In genomic region chr7:114663502-114663901, GRCh38 we compare ENCODE assay signal across 8 cellular contexts.
DNase-seq lines count a peak whose midpoint lies in the region; ATAC-seq, FAIRE-seq and TF ChIP-seq lines count a peak whose summit lies in the region.

No MANE protein-coding gene starts in this region.

- FAIRE-seq in H54 (lab: Jason Lieb, UNC) = no peak

- TF ChIP-seq CTCF in neural crest cell (conservative IDR thresholded peaks at IDR 0.05) = peak; percentile 65

- no peaks in the 10 kb centered on the region for H3K36me3 ChIP-seq in MG63

- peak; percentile 45 for ATAC-seq in GM18519 (IDR thresholded peaks at IDR 0.05; ENCODE audit: low FRiP score, unreplicated experiment)
- no peak for ATAC-seq in HG02852 (IDR thresholded peaks at IDR 0.05; ENCODE audit: unreplicated experiment)
- no peak for ATAC-seq in GM19452 (IDR thresholded peaks at IDR 0.05; ENCODE audit: unreplicated experiment)

- no peaks in the 10 kb centered on the region for H3K9me3 Mint-ChIP-seq in neural crest cell

- H3K9me3 ChIP-seq in MG63 = no peaks in the 10 kb centered on the region

- H3K4me3 Mint-ChIP-seq in neural crest cell = no peak overlapping the region

- DNase-seq in NCI-H146 (lab: John Stamatoyannopoulos, UW) (peak; percentile 57), astrocyte of the hippocampus (ENCODE audit: low read depth, low spot score) (peak; percentile 43), neural crest cell (ENCODE audit: low read depth, low spot score) (no peak), MG63 (no peak), H54 (ENCODE audit: insufficient read length, low spot score) (no peak)

- H3K4me3 ChIP-seq in MG63 = no peak overlapping the region

- H3K27ac Mint-ChIP-seq in neural crest cell (ENCODE audit: unreplicated experiment) = no peak overlapping the region

- no peaks in the 10 kb centered on the region for H3K36me3 Mint-ChIP-seq in neural crest cell (ENCODE audit: low read depth)

- peaks cover 12% of the 10 kb centered on the region for H3K4me1 Mint-ChIP-seq in neural crest cell

- no peaks in the 10 kb centered on the region for H3K27me3 Mint-ChIP-seq in neural crest cell (ENCODE audit: low read depth)

- no peak for TF ChIP-seq POLR2A in H54 (IDR thresholded peaks at IDR 0.05; ENCODE audit: low read depth, low read length)

- no peaks in the 10 kb centered on the region for H3K27me3 ChIP-seq in MG63

Comparison
In these comparisons a context has a peak if more than half of its experiments do, and no peak if none do; other contexts are left out.
1. DNase-seq: peak in NCI-H146 (single experiment) and astrocyte of the hippocampus (single experiment); none in neural crest cell (single experiment), MG63 (single experiment) and H54 (single experiment).